ENCODE assay signal across 1 cellular context in genomic region chr5:124697912-124698690, GRCh38.
A peak's percentile ranks its signal among the peaks of the same experiment; 100 is the strongest.
TF ChIP-seq lines count a peak whose summit lies in the region.

No MANE protein-coding gene starts in this region.

TF ChIP-seq in HEK293, 187 proteins besides CTCF, POLR2A, EP300 and RAD21 (continued from another document):
- TF ChIP-seq, protein P1, sequence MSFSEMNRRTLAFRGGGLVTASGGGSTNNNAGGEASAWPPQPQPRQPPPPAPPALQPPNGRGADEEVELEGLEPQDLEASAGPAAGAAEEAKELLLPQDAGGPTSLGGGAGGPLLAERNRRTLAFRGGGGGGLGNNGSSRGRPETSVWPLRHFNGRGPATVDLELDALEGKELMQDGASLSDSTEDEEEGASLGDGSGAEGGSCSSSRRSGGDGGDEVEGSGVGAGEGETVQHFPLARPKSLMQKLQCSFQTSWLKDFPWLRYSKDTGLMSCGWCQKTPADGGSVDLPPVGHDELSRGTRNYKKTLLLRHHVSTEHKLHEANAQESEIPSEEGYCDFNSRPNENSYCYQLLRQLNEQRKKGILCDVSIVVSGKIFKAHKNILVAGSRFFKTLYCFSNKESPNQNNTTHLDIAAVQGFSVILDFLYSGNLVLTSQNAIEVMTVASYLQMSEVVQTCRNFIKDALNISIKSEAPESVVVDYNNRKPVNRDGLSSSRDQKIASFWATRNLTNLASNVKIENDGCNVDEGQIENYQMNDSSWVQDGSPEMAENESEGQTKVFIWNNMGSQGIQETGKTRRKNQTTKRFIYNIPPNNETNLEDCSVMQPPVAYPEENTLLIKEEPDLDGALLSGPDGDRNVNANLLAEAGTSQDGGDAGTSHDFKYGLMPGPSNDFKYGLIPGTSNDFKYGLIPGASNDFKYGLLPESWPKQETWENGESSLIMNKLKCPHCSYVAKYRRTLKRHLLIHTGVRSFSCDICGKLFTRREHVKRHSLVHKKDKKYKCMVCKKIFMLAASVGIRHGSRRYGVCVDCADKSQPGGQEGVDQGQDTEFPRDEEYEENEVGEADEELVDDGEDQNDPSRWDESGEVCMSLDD (tag by site-specific recombination; IDR thresholded peaks at IDR 0.05), result no peak
- TF ChIP-seq FEZF1 (tag by site-specific recombination; IDR thresholded peaks at IDR 0.05) (peak; percentile 58), ZNF169 (tag by site-specific recombination; IDR thresholded peaks at IDR 0.05) (no peak), YY2 (tag by site-specific recombination; IDR thresholded peaks at IDR 0.05) (no peak), ZSCAN30 (tag by site-specific recombination; IDR thresholded peaks at IDR 0.05) (0 out of 2 replicates have a peak, but pooled peaks have one; percentile 58), IKZF3 (tag by site-specific recombination; IDR thresholded peaks at IDR 0.05) (0 out of 2 replicates have a peak, but pooled peaks have one; percentile 23), PRDM1 (tag by site-specific recombination; IDR thresholded peaks at IDR 0.05) (0 out of 2 replicates have a peak, but pooled peaks have one; percentile 8)
- TF ChIP-seq, protein P2, sequence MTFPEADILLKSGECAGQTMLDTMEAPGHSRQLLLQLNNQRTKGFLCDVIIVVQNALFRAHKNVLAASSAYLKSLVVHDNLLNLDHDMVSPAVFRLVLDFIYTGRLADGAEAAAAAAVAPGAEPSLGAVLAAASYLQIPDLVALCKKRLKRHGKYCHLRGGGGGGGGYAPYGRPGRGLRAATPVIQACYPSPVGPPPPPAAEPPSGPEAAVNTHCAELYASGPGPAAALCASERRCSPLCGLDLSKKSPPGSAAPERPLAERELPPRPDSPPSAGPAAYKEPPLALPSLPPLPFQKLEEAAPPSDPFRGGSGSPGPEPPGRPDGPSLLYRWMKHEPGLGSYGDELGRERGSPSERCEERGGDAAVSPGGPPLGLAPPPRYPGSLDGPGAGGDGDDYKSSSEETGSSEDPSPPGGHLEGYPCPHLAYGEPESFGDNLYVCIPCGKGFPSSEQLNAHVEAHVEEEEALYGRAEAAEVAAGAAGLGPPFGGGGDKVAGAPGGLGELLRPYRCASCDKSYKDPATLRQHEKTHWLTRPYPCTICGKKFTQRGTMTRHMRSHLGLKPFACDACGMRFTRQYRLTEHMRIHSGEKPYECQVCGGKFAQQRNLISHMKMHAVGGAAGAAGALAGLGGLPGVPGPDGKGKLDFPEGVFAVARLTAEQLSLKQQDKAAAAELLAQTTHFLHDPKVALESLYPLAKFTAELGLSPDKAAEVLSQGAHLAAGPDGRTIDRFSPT (tag by site-specific recombination; IDR thresholded peaks at IDR 0.05), result no peak
